In genomic region chr3:4757949-4758855, GRCh38 we compare ENCODE assay signal across 27 cellular contexts.
DNase-seq lines count a peak whose midpoint lies in the region; ATAC-seq, FAIRE-seq and TF ChIP-seq lines count a peak whose summit lies in the region.
"Had no signal": no experiment of that assay in that cellular context is flagged by ENCODE, and none has a peak within 500 bp of the region (broad histone marks: within the 10 kb centered on the region; RNA-seq: fewer than 3 reads in every experiment).

No MANE protein-coding gene starts in this region.

- no peak for TF ChIP-seq RAD21 in K562 (CRISPR knock-in tag; conservative IDR thresholded peaks at IDR 0.05 in 1 of 2, IDR thresholded peaks at IDR 0.05 in 1 of 2)

- H3K36me3 ChIP-seq in K562 (ENCODE audit: control insufficient read depth, insufficient read depth, low read length), result no peaks in the 10 kb centered on the region
- H3K36me3 ChIP-seq in prostate gland, result no peaks in the 10 kb centered on the region
- H3K36me3 ChIP-seq: SJCRH30 had no signal

- TF ChIP-seq CTCF in K562 (IDR thresholded peaks at IDR 0.05 in 2 of 3, conservative IDR thresholded peaks at IDR 0.05 in 1 of 3; ENCODE audit: insufficient read depth in 2 of 3, low read depth in 1 of 3, low read length in 3 of 3) (no peak), prostate gland (IDR thresholded peaks at IDR 0.05) (no peak), dorsolateral prefrontal cortex (IDR thresholded peaks at IDR 0.05 in 54 of 56, conservative IDR thresholded peaks at IDR 0.05 in 2 of 56; ENCODE audit: low read depth in 1 of 56, partially characterized antibody in 56 of 56) (no peak)

- H4K20me1 ChIP-seq in K562 (replicated peaks; ENCODE audit: control insufficient read depth, insufficient read depth, low read length), result no peaks in the 10 kb centered on the region
- H4K20me1 ChIP-seq: BLaER1 had no signal

- H3K27me3 ChIP-seq in K562 (ENCODE audit: control insufficient read depth in 2 of 2, insufficient read depth in 2 of 2, low read length in 2 of 2), result no peaks in the 10 kb centered on the region
- no peaks in the 10 kb centered on the region for H3K27me3 ChIP-seq in prostate gland (replicated peaks; ENCODE audit: insufficient read depth)
- H3K27me3 ChIP-seq in dorsolateral prefrontal cortex, result no peaks in the 10 kb centered on the region
- H3K27me3 ChIP-seq: BLaER1, SJCRH30, spleen had no signal

- no peak for TF ChIP-seq EP300 in K562 (IDR thresholded peaks at IDR 0.05; ENCODE audit: low read length)

- no peaks in the 10 kb centered on the region for H3K9me1 ChIP-seq in K562 (ENCODE audit: control insufficient read depth, insufficient read depth, low read length)

- no peak for FAIRE-seq in K562 (lab: Jason Lieb, UNC)
- FAIRE-seq: TTC549 had no signal

- no peaks in the 10 kb centered on the region for H3K79me2 ChIP-seq in K562 (ENCODE audit: control insufficient read depth, insufficient read depth, low read length)

- H3K4me2 ChIP-seq in K562 (ENCODE audit: insufficient read depth, low read length), result no peak overlapping the region
- H3K4me2 ChIP-seq: BLaER1 had no signal

- H3K4me3 Mint-ChIP-seq in memory B cell, result no peak overlapping the region
- H3K4me3 Mint-ChIP-seq in immature natural killer cell, result no peak overlapping the region
- H3K4me3 Mint-ChIP-seq: T-cell had no signal

- H3K27ac ChIP-seq in K562 (ENCODE audit: extremely low read depth, low read depth, low read length) (no peak overlapping the region), prostate gland (peak overlapping the region; percentile 16 to 29), dorsolateral prefrontal cortex (peak overlapping the region in 1 of 59 donors; percentile 18)
- H3K27ac ChIP-seq: BLaER1, epithelial cell of prostate, SJCRH30 had no signal

- H3K4me1 Mint-ChIP-seq in memory B cell (peaks cover 2% of the 10 kb centered on the region), immature natural killer cell (peaks cover 56 to 74% of the 10 kb centered on the region in 2 donors)

- intact Hi-C loops in K562 (cut with micrococcal nuclease), result no loop called here
- intact Hi-C loops in prostate gland (cut with DNase I), result no loop called here
- intact Hi-C loops in dorsolateral prefrontal cortex (cut with DNase I), result no loop called here

- no peak for TF ChIP-seq POLR2A in K562 (conservative IDR thresholded peaks at IDR 0.05)
- no peak for TF ChIP-seq POLR2A in prostate gland (IDR thresholded peaks at IDR 0.05)

- H3K36me3 Mint-ChIP-seq in memory B cell, result peaks cover 53% of the 10 kb centered on the region
- H3K36me3 Mint-ChIP-seq in immature natural killer cell, result peaks cover 25 to 41% (median 32%) of the 10 kb centered on the region in 3 donors

- POLR2A ChIA-PET in K562 (lab: Yijun Ruan, JAX), result interaction anchor here (0.6 to 2.1 kb wide), 6 partner anchors 8 to 46 kb away, joined by 3 to 8 read pairs (median 4); no protein-coding TSS in a partner anchor

- peaks cover 13 to 32% of the 10 kb centered on the region in 2 experiments for H3K4me1 ChIP-seq in K562 (replicated peaks in 1 of 2; ENCODE audit: control insufficient read depth in 2 of 2, insufficient read depth in 2 of 2, low read length in 2 of 2)
- peaks cover 2% of the 10 kb centered on the region for H3K4me1 ChIP-seq in prostate gland (replicated peaks)
- H3K4me1 ChIP-seq: BLaER1, SJCRH30 had no signal

- WGBS in K562 (ENCODE audit: insufficient coverage, low coverage, missing lambda C conversion rate), result 80% methylated on average over 11 of the region's 11 CpGs
- WGBS in prostate gland, result 82% methylated on average over 10 of the region's 11 CpGs

- H2AFZ ChIP-seq in K562 (ENCODE audit: low read depth, low read length), result no peak overlapping the region

- no peaks in the 10 kb centered on the region for H3K9me3 ChIP-seq in K562 (replicated peaks; ENCODE audit: control insufficient read depth, insufficient read depth, low read depth, low read length)
- no peaks in the 10 kb centered on the region for H3K9me3 ChIP-seq in prostate gland
- H3K9me3 ChIP-seq: SJCRH30 had no signal

- H3K27ac Mint-ChIP-seq in memory B cell (peak overlapping the region; percentile 38), immature natural killer cell (peak overlapping the region in 1 of 6 donors; percentile 2)
- H3K27ac Mint-ChIP-seq: T-cell had no signal

- in situ Hi-C loops in K562 (cut with MboI), result no loop called here

- H3K9me3 Mint-ChIP-seq in memory B cell, result no peaks in the 10 kb centered on the region
- H3K9me3 Mint-ChIP-seq in immature natural killer cell, result no peaks in the 10 kb centered on the region

- BruUV-seq in K562 (replicated peaks; lab: Mats Ljungman, UMichigan), result no TSS peak

- CTCF ChIA-PET in K562 (lab: Yijun Ruan, JAX; ENCODE audit: low intra/inter-chr PET ratio), result no interaction called here

- DNase-seq in LoVo (ENCODE audit: low spot score), result peak; percentile 54
- no peak for DNase-seq in K562 (ENCODE audit: extremely low read depth in 1 of 4, low spot score in 3 of 4)
- no peak for DNase-seq in memory B cell (ENCODE audit: low spot score in 2 of 2)
- no peak for DNase-seq in prostate gland (ENCODE audit: low spot score)
- no peak for DNase-seq in immature natural killer cell
- DNase-seq in dorsolateral prefrontal cortex, result no peak
- no peak for DNase-seq in stimulated activated naive CD8-positive, alpha-beta T cell treated with anti-CD3 and anti-CD28 coated beads, Interleukin-15, Interleukin-2, amounts not matched to agents 100 U/mL and 50 U/mL, for 24 hours
- DNase-seq in NCI-H1436 treated with DMSO at 0.1 percent for 48 hours (lab: John Stamatoyannopoulos, UW), result no peak
- DNase-seq: activated CD4-positive, alpha-beta T cell treated with anti-CD3 and anti-CD28 coated beads for 1 hour; activated gamma-delta T cell treated with Interleukin-2 at 50 U/mL for 16 hours; DMS53; head of caudate nucleus; NCI-H1105 treated with DMSO at 0.1 percent for 48 hours; NCI-H2081; NCI-H2227 treated with DMSO at 0.1 percent for 48 hours; NCI-H526 treated with DMSO at 0.1 percent for 48 hours; occipital lobe; retina; SJCRH30; spleen; stimulated activated CD4-positive, alpha-beta T cell treated with anti-CD3 and anti-CD28 coated beads, Interleukin-2, amount 100 ng/mL, for 48 hours; substantia nigra; T-cell had no signal

- H3K27me3 Mint-ChIP-seq in memory B cell (no peaks in the 10 kb centered on the region), immature natural killer cell (ENCODE audit: low read depth in 3 of 3) (peaks cover 3% of the 10 kb centered on the region in 3 donors)
- H3K27me3 Mint-ChIP-seq: IgD-negative memory B cell, T-cell had no signal

- H3K9ac ChIP-seq in K562 (ENCODE audit: insufficient read depth in 1 of 2, low read depth in 2 of 2, low read length in 2 of 2), result no peak overlapping the region
- H3K9ac ChIP-seq: BLaER1 had no signal

- ATAC-seq in K562 (no peak), memory B cell (ENCODE audit: low read depth) (no peak)
- ATAC-seq in stimulated activated naive CD8-positive, alpha-beta T cell treated with anti-CD3 and anti-CD28 coated beads, Interleukin-15, Interleukin-2, amounts not matched to agents 100 U/mL and 50 U/mL, for 24 hours, result no peak
- ATAC-seq: T-cell had no signal

- no peak overlapping the region for H3K4me3 ChIP-seq in K562
- H3K4me3 ChIP-seq in prostate gland, result no peak overlapping the region
- no peak overlapping the region for H3K4me3 ChIP-seq in dorsolateral prefrontal cortex
- H3K4me3 ChIP-seq: BLaER1, SJCRH30, spleen had no signal

TF ChIP-seq in K562, 482 proteins besides CTCF, POLR2A, EP300 and RAD21:
- TF ChIP-seq ZFX (CRISPR knock-in tag; IDR thresholded peaks at IDR 0.05), result 0 out of 2 replicates have a peak, but pooled peaks have one; percentile 16
- TF ChIP-seq ZNF263 (CRISPR knock-in tag; IDR thresholded peaks at IDR 0.05; ENCODE audit: borderline replicate concordance), result 0 out of 2 replicates have a peak, but pooled peaks have one; percentile 34
- no peak for TF ChIP-seq BCL6 (CRISPR knock-in tag; IDR thresholded peaks at IDR 0.05)
TF ChIP-seq in K562: peak in this region for 2.
